Comparison of ENCODE assay signal across 21 cellular contexts in the genomic region with DNA sequence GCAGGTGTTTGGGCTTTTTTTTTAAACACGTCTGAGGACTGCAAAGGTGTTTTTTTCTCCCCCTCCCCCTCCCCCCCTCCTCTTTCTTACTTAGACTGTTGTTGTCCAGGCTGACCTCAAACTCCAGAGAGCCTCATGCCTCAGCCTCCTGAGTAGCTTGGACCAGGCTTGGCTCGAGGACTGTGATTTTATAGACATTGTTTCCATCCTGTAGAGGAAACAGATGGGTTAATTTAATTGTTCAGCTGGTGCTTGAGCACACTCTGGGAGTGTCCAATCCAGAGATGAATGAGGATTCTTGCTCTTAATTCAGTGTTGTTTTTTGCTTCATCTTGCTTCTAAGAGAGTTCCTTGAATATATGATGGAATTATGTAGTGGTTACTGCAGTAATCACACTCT. TPM values are rescaled to one million over a fixed set of nuclear protein-coding genes. Genes with fewer than 3 reads are reported as not detected.
DNase-seq lines count a peak whose midpoint lies in the region; ATAC-seq, FAIRE-seq and TF ChIP-seq lines count a peak whose summit lies in the region.
"Had no signal": no experiment of that assay in that cellular context is flagged by ENCODE, and none has a peak within 500 bp of the region (broad histone marks: within the 10 kb centered on the region; RNA-seq: fewer than 3 reads in every experiment).

No MANE protein-coding gene starts in this region.

- no peak for TF ChIP-seq POLR2A in esophagus muscularis mucosa (IDR thresholded peaks at IDR 0.05; ENCODE audit: low read depth)

- H3K36me3 ChIP-seq in right atrium auricular region (no peaks in the 10 kb centered on the region), esophagus muscularis mucosa (no peaks in the 10 kb centered on the region)
- H3K36me3 ChIP-seq: left lung, prostate gland had no signal

- H3K9me3 ChIP-seq in right atrium auricular region: no peaks in the 10 kb centered on the region
- no peaks in the 10 kb centered on the region for H3K9me3 ChIP-seq in esophagus muscularis mucosa
- H3K9me3 ChIP-seq: left lung, prostate gland had no signal

- intact Hi-C loops in Right ventricle myocardium inferior (cut with DNase I): no loop called here
- intact Hi-C loops in esophagus muscularis mucosa (cut with DNase I): no loop called here

- H3K4me3 ChIP-seq in right atrium auricular region: no peak overlapping the region
- no peak overlapping the region for H3K4me3 ChIP-seq in esophagus muscularis mucosa
- H3K4me3 ChIP-seq: GM23338, left lung, prostate gland, smooth muscle cell had no signal

- H3K27ac ChIP-seq in right atrium auricular region (peak overlapping the region; percentile 70 to 71), esophagus muscularis mucosa (replicated peaks in 1 of 4) (peak overlapping the region in 3 of 4 donors; percentile 19 to 69 (median 38))
- H3K27ac ChIP-seq: 22Rv1, left lung, prostate gland had no signal

- DNase-seq in DMS 273 (lab: John Stamatoyannopoulos, UW; ENCODE audit: unreplicated experiment) (peak; percentile 22), DMS 273 treated with DMSO at 0.1 percent for 48 hours (lab: John Stamatoyannopoulos, UW) (no peak), right atrium auricular region (ENCODE audit: low spot score) (no peak), Right ventricle myocardium inferior (ENCODE audit: missing footprints) (no peak), esophagus muscularis mucosa (ENCODE audit: extremely low spot score) (no peak), NCI-H774 (lab: John Stamatoyannopoulos, UW) (no peak), GM19239 (ENCODE audit: insufficient read length, low spot score) (no peak)
- DNase-seq: activated CD4-positive, alpha-beta memory T cell treated with anti-CD3 and anti-CD28 coated beads for 36 hours; activated effector memory CD4-positive, alpha-beta T cell treated with anti-CD3 and anti-CD28 coated beads, Interleukin-2, amount 50 U/mL, for 16 hours; DMS153; left lung; NCI-H146; NCI-H526 treated with DMSO at 0.1 percent for 48 hours; stimulated activated CD4-positive, alpha-beta T cell treated with anti-CD3 and anti-CD28 coated beads, Interleukin-4, amount 100 ng/mL, for 4 hours; stimulated activated CD8-positive, alpha-beta memory T cell treated with anti-CD3 and anti-CD28 coated beads, Interleukin-4, amount 100 ng/mL, for 48 hours had no signal

- no peaks in the 10 kb centered on the region for H3K27me3 ChIP-seq in right atrium auricular region
- H3K27me3 ChIP-seq in esophagus muscularis mucosa: no peaks in the 10 kb centered on the region
- H3K27me3 ChIP-seq: left lung had no signal

- no peak for TF ChIP-seq EP300 in esophagus muscularis mucosa (IDR thresholded peaks at IDR 0.05)

- ATAC-seq in Right ventricle myocardium inferior: no peak
- no peak for ATAC-seq in HG02678 (IDR thresholded peaks at IDR 0.05; ENCODE audit: unreplicated experiment)
- ATAC-seq: GM23338, left lung had no signal

- peaks cover 0 to 62% of the 10 kb centered on the region in 2 donors for H3K4me1 ChIP-seq in right atrium auricular region
- H3K4me1 ChIP-seq in esophagus muscularis mucosa: peaks cover 29 to 78% (median 67%) of the 10 kb centered on the region in 4 donors
- H3K4me1 ChIP-seq: prostate gland had no signal

- no peak for FAIRE-seq in GM19239 (lab: Jason Lieb, UNC)
- FAIRE-seq: astrocyte had no signal

- TF ChIP-seq CTCF in right atrium auricular region (IDR thresholded peaks at IDR 0.05): no peak
- no peak for TF ChIP-seq CTCF in esophagus muscularis mucosa (IDR thresholded peaks at IDR 0.05)

- WGBS in esophagus muscularis mucosa: 43% methylated on average over 2 of the region's 2 CpGs

RNA-seq across cellular contexts. Expression of a gene that starts 42.1 kb away (rescaled TPM):
- 10 to 100 TPM; 55.4 to 88.4 TPM for total RNA-seq in right atrium auricular region
- total RNA-seq in Right ventricle myocardium inferior: 123 TPM
- 100 to 1,000 TPM; 124 to 299 (median 229) TPM for total RNA-seq in esophagus muscularis mucosa
